Comparison of ENCODE assay signal across 7 cellular contexts in genomic region chr16:81096715-81097208, GRCh38. TPM values are rescaled to one million over a fixed set of nuclear protein-coding genes. Genes with fewer than 3 reads are reported as not detected.
DNase-seq lines count a peak whose midpoint lies in the region; ATAC-seq and TF ChIP-seq lines count a peak whose summit lies in the region.

No MANE protein-coding gene starts in this region.

- RAD21 ChIA-PET in HCT116 (lab: Charles Lee; ENCODE audit: low non-redundant PET in 1 of 2, low total read pairs in 2 of 2, uncharacterized antibody in 2 of 2, unreplicated experiment in 2 of 2), result no interaction called here

- peaks cover 42% of the 10 kb centered on the region for H3K79me2 ChIP-seq in HCT116 (ENCODE audit: insufficient read depth, low read length)

- H3K4me1 ChIP-seq in HCT116 (ENCODE audit: control insufficient read depth in 1 of 2, insufficient read depth in 2 of 2, low read length in 2 of 2) (peaks cover 0 to 33% of the 10 kb centered on the region in 2 experiments; a peak in 3 of 4 replicates), skeletal muscle tissue (ENCODE audit: control insufficient read depth in 3 of 3, insufficient read depth in 3 of 3, low read length in 3 of 3) (peaks cover 0 to 5% (median 5%) of the 10 kb centered on the region in 3 donors)

- 0 out of 2 replicates have a peak, but pooled peaks have one; percentile 0 for ATAC-seq in HCT116
- no peak for ATAC-seq in T-cell (replicated peaks in 1 of 4)
- ATAC-seq in HG03025 (IDR thresholded peaks at IDR 0.05; ENCODE audit: low FRiP score, unreplicated experiment), result no peak

- BruUV-seq in HCT116 (replicated peaks; lab: Mats Ljungman, UMichigan), result no TSS peak

- CTCF ChIA-PET in HCT116 (lab: Charles Lee) (no interaction called here), T-cell (lab: Charles Lee) (no interaction called here)

- H3K9me3 Mint-ChIP-seq in T-cell, result no peaks in the 10 kb centered on the region

- H3K36me3 ChIP-seq in HCT116 (ENCODE audit: control insufficient read depth in 1 of 2, insufficient read depth in 2 of 2, low read length in 2 of 2), result no peaks in the 10 kb centered on the region; a peak in 2 of 4 replicates
- no peaks in the 10 kb centered on the region for H3K36me3 ChIP-seq in skeletal muscle tissue (ENCODE audit: control insufficient read depth in 3 of 3, insufficient read depth in 3 of 3, low read length in 3 of 3)

- H2AFZ ChIP-seq in HCT116 (ENCODE audit: low read depth, low read length, poor library complexity, severe bottlenecking), result peak overlapping the region; percentile 62

- H3K4me3 ChIP-seq in HCT116 (replicated peaks in 1 of 2; ENCODE audit: low read depth in 1 of 2, low read length in 2 of 2) (peak overlapping the region; percentile 1 to 26), fibroblast of pulmonary artery (replicated peaks; ENCODE audit: low read depth, low read length) (peak overlapping the region; percentile 4), skeletal muscle tissue (ENCODE audit: low read length in 3 of 3) (peak overlapping the region; percentile 58 to 68 (median 63))

- TF ChIP-seq CTCF in HCT116 (IDR thresholded peaks at IDR 0.05 in 2 of 3, conservative IDR thresholded peaks at IDR 0.05 in 1 of 3; ENCODE audit: borderline replicate concordance in 1 of 3, insufficient read depth in 1 of 3, low read depth in 2 of 3, low read length in 2 of 3) (no peak), fibroblast of pulmonary artery (IDR thresholded peaks at IDR 0.05; ENCODE audit: low read length, missing control alignments) (no peak), GM10266 (IDR thresholded peaks at IDR 0.05; ENCODE audit: control insufficient read depth, insufficient read depth, low read depth, missing control alignments) (no peak)

- H3K4me1 Mint-ChIP-seq in T-cell, result peaks cover 10 to 15% (median 12%) of the 10 kb centered on the region in 3 donors

- H3K9me3 ChIP-seq in HCT116 (ENCODE audit: control insufficient read depth in 1 of 2, insufficient read depth in 1 of 2, low read depth in 1 of 2, low read length in 2 of 2) (no peaks in the 10 kb centered on the region), skeletal muscle tissue (ENCODE audit: control insufficient read depth in 3 of 3, low read length in 3 of 3) (no peaks in the 10 kb centered on the region)

- peak overlapping the region; percentile 23; the same call in 1 of the 2 replicates for H3K27ac ChIP-seq in HCT116 (ENCODE audit: low read depth, low read length)
- H3K27ac ChIP-seq in skeletal muscle tissue (ENCODE audit: low read depth, low read length), result peak overlapping the region; percentile 17

- no peak for TF ChIP-seq RAD21 in HCT116 (IDR thresholded peaks at IDR 0.05; ENCODE audit: low read depth)

- no peak for TF ChIP-seq POLR2A in HCT116 (IDR thresholded peaks at IDR 0.05; ENCODE audit: borderline replicate concordance, extremely low read depth, insufficient read depth, insufficient read length)

- no peaks in the 10 kb centered on the region for H3K27me3 Mint-ChIP-seq in T-cell

- no peaks in the 10 kb centered on the region for H3K36me3 Mint-ChIP-seq in T-cell

- H3K27ac Mint-ChIP-seq in T-cell, result peak overlapping the region; percentile 12 to 46

- DNase-seq in HCT116 (ENCODE audit: low read depth, low spot score) (no peak), T-cell (peak in 1 of 34 experiments; percentile 4), fibroblast of pulmonary artery (ENCODE audit: low read depth) (no peak), DMS153 (lab: John Stamatoyannopoulos, UW) (no peak), GM10266 (ENCODE audit: extremely low spot score) (no peak)

- H3K9me2 ChIP-seq in HCT116 (ENCODE audit: insufficient read depth), result no peaks in the 10 kb centered on the region

- H4K20me1 ChIP-seq in HCT116 (ENCODE audit: insufficient read depth), result no peaks in the 10 kb centered on the region

- POLR2A ChIA-PET in HCT116 (lab: Charles Lee), result no interaction called here
- POLR2A ChIA-PET in T-cell (lab: Charles Lee), result no interaction called here

- H3K4me2 ChIP-seq in HCT116 (ENCODE audit: low read length), result peak overlapping the region; percentile 71

- H3K9ac ChIP-seq in HCT116 (ENCODE audit: low read length) (0 out of 2 replicates have a peak overlapping the region, but pooled peaks have one; percentile 5), skeletal muscle tissue (ENCODE audit: low read depth in 1 of 3, low read length in 3 of 3) (no peak overlapping the region)

- intact Hi-C loops in HCT116 (cut with micrococcal nuclease), result loop anchor here (1.0 to 5.0 kb wide), 4 partner anchors 20 to 216 kb away; partner anchors contain the start of genes C16orf46, CENPN and GAN

- H3K4me3 Mint-ChIP-seq in T-cell, result peak overlapping the region; percentile 61 to 83 (median 78)

- H3K27me3 ChIP-seq in HCT116 (ENCODE audit: insufficient read depth, low read length) (no peaks in the 10 kb centered on the region), skeletal muscle tissue (ENCODE audit: control insufficient read depth in 3 of 3, insufficient read depth in 3 of 3, low read length in 3 of 3) (no peaks in the 10 kb centered on the region)

TF ChIP-seq in HCT116, 20 proteins besides CTCF, POLR2A, EP300 and RAD21:
- TF ChIP-seq MAX (IDR thresholded peaks at IDR 0.05), result 0 out of 2 replicates have a peak, but pooled peaks have one; percentile 18
- no peak for TF ChIP-seq EZH2 (IDR thresholded peaks at IDR 0.05)
- TF ChIP-seq ELF1 (IDR thresholded peaks at IDR 0.05; ENCODE audit: borderline replicate concordance, low read depth), result no peak
- TF ChIP-seq YY1 (IDR thresholded peaks at IDR 0.05; ENCODE audit: extremely low read depth, insufficient replicate concordance, low read depth, low read length), result no peak
- TF ChIP-seq JUND (IDR thresholded peaks at IDR 0.05), result no peak

RNA-seq across cellular contexts. Expression of gene GCSH, which starts 0.6 kb away (rescaled TPM):
- 117 TPM for total RNA-seq in HCT116 (2021; ENCODE audit: unreplicated experiment)
- 24.1 and 29.7 TPM in 2 replicates for polyA plus RNA-seq in HCT116 (2012)
- 1 to 10 TPM; 2.8 to 5.4 (median 4.2) TPM for total RNA-seq in T-cell
- total RNA-seq in skeletal muscle tissue, result 19.8 TPM

RNA-seq across cellular contexts. Expression of gene C16orf46, which starts 19.7 kb away (rescaled TPM):
- 1.7 TPM for total RNA-seq in HCT116 (2021; ENCODE audit: unreplicated experiment)
- 0.40 and 0.61 TPM in 2 replicates for polyA plus RNA-seq in HCT116 (2012)
- under 1 TPM in 4 of 5 donors, not detected in 1; 0.26 to 0.96 (median 0.36) TPM for total RNA-seq in T-cell
- total RNA-seq in skeletal muscle tissue, result not detected

Comparison
In these comparisons a context has a peak if more than half of its experiments do, and no peak if none do; other contexts are left out.
1. H3K4me3 ChIP-seq: peak in every context shown above with its lines; median percentile 63 in skeletal muscle tissue; 14 in HCT116; 4 in fibroblast of pulmonary artery.